Comparison of ENCODE assay signal across 1 cellular context in the genomic region with DNA sequence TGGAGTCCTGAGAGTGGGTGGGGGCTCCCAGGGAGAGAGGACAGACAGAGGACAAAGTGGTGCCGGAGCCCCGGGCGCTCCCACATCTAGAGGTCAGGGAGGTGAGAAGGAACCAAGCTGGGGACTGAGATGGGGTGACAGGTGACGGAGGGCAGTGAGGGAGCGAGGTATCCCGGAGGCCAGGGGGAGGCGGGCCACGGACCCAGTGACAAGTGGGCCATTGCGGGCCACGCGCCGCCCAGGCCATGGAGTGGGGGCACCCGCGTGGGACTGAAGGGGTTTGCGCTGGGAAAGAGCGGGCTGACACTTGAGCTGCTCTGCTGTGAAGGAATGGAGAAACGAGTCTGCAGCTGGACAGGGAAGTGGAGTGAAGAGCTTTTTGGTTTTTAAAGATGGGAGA.
TF ChIP-seq lines count a peak whose summit lies in the region.

No MANE protein-coding gene starts in this region.

TF ChIP-seq in GM23338, 12 proteins besides CTCF, POLR2A, EP300 and RAD21:
- TF ChIP-seq JUNB (IDR thresholded peaks at IDR 0.05; ENCODE audit: unreplicated experiment) (no peak), EZH2 (IDR thresholded peaks at IDR 0.05; ENCODE audit: low read depth, unreplicated experiment) (no peak), STAT1 (IDR thresholded peaks at IDR 0.05; ENCODE audit: unreplicated experiment) (no peak), EZH2phosphoT487 (IDR thresholded peaks at IDR 0.05; ENCODE audit: unreplicated experiment) (no peak), POLR2AphosphoS5 (IDR thresholded peaks at IDR 0.05; ENCODE audit: low read depth) (no peak), ZNF114 (CRISPR knock-in tag; IDR thresholded peaks at IDR 0.05) (no peak), CREB1 (CRISPR knock-in tag; IDR thresholded peaks at IDR 0.05; ENCODE audit: low read depth) (no peak), ZNF331 (CRISPR knock-in tag; IDR thresholded peaks at IDR 0.05; ENCODE audit: low read depth) (no peak), NANOG (IDR thresholded peaks at IDR 0.05; ENCODE audit: borderline replicate concordance) (no peak)
- TF ChIP-seq, protein P1, sequence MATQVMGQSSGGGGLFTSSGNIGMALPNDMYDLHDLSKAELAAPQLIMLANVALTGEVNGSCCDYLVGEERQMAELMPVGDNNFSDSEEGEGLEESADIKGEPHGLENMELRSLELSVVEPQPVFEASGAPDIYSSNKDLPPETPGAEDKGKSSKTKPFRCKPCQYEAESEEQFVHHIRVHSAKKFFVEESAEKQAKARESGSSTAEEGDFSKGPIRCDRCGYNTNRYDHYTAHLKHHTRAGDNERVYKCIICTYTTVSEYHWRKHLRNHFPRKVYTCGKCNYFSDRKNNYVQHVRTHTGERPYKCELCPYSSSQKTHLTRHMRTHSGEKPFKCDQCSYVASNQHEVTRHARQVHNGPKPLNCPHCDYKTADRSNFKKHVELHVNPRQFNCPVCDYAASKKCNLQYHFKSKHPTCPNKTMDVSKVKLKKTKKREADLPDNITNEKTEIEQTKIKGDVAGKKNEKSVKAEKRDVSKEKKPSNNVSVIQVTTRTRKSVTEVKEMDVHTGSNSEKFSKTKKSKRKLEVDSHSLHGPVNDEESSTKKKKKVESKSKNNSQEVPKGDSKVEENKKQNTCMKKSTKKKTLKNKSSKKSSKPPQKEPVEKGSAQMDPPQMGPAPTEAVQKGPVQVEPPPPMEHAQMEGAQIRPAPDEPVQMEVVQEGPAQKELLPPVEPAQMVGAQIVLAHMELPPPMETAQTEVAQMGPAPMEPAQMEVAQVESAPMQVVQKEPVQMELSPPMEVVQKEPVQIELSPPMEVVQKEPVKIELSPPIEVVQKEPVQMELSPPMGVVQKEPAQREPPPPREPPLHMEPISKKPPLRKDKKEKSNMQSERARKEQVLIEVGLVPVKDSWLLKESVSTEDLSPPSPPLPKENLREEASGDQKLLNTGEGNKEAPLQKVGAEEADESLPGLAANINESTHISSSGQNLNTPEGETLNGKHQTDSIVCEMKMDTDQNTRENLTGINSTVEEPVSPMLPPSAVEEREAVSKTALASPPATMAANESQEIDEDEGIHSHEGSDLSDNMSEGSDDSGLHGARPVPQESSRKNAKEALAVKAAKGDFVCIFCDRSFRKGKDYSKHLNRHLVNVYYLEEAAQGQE (IDR thresholded peaks at IDR 0.05; ENCODE audit: unreplicated experiment), result no peak
- TF ChIP-seq, protein P2, sequence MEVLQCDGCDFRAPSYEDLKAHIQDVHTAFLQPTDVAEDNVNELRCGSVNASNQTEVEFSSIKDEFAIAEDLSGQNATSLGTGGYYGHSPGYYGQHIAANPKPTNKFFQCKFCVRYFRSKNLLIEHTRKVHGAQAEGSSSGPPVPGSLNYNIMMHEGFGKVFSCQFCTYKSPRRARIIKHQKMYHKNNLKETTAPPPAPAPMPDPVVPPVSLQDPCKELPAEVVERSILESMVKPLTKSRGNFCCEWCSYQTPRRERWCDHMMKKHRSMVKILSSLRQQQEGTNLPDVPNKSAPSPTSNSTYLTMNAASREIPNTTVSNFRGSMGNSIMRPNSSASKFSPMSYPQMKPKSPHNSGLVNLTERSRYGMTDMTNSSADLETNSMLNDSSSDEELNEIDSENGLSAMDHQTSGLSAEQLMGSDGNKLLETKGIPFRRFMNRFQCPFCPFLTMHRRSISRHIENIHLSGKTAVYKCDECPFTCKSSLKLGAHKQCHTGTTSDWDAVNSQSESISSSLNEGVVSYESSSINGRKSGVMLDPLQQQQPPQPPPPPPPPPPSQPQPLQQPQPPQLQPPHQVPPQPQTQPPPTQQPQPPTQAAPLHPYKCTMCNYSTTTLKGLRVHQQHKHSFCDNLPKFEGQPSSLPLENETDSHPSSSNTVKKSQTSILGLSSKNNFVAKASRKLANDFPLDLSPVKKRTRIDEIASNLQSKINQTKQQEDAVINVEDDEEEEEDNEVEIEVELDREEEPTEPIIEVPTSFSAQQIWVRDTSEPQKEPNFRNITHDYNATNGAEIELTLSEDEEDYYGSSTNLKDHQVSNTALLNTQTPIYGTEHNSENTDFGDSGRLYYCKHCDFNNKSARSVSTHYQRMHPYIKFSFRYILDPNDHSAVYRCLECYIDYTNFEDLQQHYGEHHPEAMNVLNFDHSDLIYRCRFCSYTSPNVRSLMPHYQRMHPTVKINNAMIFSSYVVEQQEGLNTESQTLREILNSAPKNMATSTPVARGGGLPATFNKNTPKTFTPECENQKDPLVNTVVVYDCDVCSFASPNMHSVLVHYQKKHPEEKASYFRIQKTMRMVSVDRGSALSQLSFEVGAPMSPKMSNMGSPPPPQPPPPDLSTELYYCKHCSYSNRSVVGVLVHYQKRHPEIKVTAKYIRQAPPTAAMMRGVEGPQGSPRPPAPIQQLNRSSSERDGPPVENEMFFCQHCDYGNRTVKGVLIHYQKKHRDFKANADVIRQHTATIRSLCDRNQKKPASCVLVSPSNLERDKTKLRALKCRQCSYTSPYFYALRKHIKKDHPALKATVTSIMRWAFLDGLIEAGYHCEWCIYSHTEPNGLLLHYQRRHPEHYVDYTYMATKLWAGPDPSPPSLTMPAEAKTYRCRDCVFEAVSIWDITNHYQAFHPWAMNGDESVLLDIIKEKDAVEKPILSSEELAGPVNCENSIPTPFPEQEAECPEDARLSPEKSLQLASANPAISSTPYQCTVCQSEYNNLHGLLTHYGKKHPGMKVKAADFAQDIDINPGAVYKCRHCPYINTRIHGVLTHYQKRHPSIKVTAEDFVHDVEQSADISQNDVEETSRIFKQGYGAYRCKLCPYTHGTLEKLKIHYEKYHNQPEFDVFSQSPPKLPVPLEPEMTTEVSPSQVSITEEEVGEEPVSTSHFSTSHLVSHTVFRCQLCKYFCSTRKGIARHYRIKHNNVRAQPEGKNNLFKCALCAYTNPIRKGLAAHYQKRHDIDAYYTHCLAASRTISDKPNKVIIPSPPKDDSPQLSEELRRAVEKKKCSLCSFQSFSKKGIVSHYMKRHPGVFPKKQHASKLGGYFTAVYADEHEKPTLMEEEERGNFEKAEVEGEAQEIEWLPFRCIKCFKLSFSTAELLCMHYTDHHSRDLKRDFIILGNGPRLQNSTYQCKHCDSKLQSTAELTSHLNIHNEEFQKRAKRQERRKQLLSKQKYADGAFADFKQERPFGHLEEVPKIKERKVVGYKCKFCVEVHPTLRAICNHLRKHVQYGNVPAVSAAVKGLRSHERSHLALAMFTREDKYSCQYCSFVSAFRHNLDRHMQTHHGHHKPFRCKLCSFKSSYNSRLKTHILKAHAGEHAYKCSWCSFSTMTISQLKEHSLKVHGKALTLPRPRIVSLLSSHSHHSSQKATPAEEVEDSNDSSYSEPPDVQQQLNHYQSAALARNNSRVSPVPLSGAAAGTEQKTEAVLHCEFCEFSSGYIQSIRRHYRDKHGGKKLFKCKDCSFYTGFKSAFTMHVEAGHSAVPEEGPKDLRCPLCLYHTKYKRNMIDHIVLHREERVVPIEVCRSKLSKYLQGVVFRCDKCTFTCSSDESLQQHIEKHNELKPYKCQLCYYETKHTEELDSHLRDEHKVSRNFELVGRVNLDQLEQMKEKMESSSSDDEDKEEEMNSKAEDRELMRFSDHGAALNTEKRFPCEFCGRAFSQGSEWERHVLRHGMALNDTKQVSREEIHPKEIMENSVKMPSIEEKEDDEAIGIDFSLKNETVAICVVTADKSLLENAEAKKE (CRISPR knock-in tag; IDR thresholded peaks at IDR 0.05), result no peak
- TF ChIP-seq, protein P3, sequence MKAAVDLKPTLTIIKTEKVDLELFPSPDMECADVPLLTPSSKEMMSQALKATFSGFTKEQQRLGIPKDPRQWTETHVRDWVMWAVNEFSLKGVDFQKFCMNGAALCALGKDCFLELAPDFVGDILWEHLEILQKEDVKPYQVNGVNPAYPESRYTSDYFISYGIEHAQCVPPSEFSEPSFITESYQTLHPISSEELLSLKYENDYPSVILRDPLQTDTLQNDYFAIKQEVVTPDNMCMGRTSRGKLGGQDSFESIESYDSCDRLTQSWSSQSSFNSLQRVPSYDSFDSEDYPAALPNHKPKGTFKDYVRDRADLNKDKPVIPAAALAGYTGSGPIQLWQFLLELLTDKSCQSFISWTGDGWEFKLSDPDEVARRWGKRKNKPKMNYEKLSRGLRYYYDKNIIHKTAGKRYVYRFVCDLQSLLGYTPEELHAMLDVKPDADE (IDR thresholded peaks at IDR 0.05), result no peak
